Comparison of ENCODE assay signal across 1 cellular context in the genomic region with DNA sequence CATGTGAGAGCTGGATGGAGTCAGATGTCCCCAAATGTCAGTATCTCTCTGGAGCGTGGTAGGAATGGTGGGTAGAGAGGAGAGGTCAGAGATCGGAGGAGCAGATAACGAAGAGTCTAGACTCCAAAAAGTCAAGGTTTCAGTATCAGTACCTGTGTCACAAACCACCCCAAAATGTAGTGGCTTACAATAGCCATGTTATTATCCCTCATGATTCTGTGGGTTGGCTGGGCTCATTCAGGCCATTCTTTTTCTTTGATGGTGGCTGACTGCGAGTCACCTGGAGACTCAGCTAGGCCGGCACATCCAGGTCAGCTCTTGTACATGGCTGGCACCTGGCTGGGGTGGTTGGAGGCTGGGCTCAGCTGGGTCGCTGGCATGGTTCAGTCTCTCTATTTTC.
TF ChIP-seq lines count a peak whose summit lies in the region.

No MANE protein-coding gene starts in this region.

TF ChIP-seq in GM12878, 131 proteins besides CTCF, POLR2A, EP300 and RAD21 (continues in another document):
- TF ChIP-seq HDAC6 (IDR thresholded peaks at IDR 0.05; ENCODE audit: unreplicated experiment) (no peak), STAT1 (conservative IDR thresholded peaks at IDR 0.05) (no peak), TCF12 (IDR thresholded peaks at IDR 0.05; ENCODE audit: low read depth, low read length) (0 out of 2 replicates have a peak, but pooled peaks have one; percentile 40), SIX5 (IDR thresholded peaks at IDR 0.05; ENCODE audit: low read depth, low read length, severe bottlenecking) (no peak), SUZ12 (IDR thresholded peaks at IDR 0.05; ENCODE audit: unreplicated experiment) (no peak), MTA3 (IDR thresholded peaks at IDR 0.05; ENCODE audit: borderline replicate concordance, low read length) (no peak), BRCA1 (IDR thresholded peaks at IDR 0.05; ENCODE audit: low read depth, low read length) (no peak), JUND (IDR thresholded peaks at IDR 0.05; ENCODE audit: low read depth, low read length) (no peak), ASH2L (IDR thresholded peaks at IDR 0.05; ENCODE audit: borderline replicate concordance, low read depth) (no peak), PAX8 (IDR thresholded peaks at IDR 0.05) (no peak), GABPA (IDR thresholded peaks at IDR 0.05; ENCODE audit: low read depth) (no peak), TARDBP (IDR thresholded peaks at IDR 0.05; ENCODE audit: borderline replicate concordance) (no peak), TCF3 (IDR thresholded peaks at IDR 0.05; ENCODE audit: borderline replicate concordance, insufficient read depth, low read depth, low read length) (no peak), YY1 (IDR thresholded peaks at IDR 0.05; ENCODE audit: low read depth, low read length) (peak; percentile 61; the same call in 1 of the 2 replicates), SMC3 (IDR thresholded peaks at IDR 0.05; ENCODE audit: borderline replicate concordance, low read length) (no peak), POLR2AphosphoS2 (IDR thresholded peaks at IDR 0.05; ENCODE audit: low read depth, low read length) (no peak), SMAD1 (IDR thresholded peaks at IDR 0.05; ENCODE audit: low read depth, partially characterized antibody) (no peak)
- TF ChIP-seq, protein P1, sequence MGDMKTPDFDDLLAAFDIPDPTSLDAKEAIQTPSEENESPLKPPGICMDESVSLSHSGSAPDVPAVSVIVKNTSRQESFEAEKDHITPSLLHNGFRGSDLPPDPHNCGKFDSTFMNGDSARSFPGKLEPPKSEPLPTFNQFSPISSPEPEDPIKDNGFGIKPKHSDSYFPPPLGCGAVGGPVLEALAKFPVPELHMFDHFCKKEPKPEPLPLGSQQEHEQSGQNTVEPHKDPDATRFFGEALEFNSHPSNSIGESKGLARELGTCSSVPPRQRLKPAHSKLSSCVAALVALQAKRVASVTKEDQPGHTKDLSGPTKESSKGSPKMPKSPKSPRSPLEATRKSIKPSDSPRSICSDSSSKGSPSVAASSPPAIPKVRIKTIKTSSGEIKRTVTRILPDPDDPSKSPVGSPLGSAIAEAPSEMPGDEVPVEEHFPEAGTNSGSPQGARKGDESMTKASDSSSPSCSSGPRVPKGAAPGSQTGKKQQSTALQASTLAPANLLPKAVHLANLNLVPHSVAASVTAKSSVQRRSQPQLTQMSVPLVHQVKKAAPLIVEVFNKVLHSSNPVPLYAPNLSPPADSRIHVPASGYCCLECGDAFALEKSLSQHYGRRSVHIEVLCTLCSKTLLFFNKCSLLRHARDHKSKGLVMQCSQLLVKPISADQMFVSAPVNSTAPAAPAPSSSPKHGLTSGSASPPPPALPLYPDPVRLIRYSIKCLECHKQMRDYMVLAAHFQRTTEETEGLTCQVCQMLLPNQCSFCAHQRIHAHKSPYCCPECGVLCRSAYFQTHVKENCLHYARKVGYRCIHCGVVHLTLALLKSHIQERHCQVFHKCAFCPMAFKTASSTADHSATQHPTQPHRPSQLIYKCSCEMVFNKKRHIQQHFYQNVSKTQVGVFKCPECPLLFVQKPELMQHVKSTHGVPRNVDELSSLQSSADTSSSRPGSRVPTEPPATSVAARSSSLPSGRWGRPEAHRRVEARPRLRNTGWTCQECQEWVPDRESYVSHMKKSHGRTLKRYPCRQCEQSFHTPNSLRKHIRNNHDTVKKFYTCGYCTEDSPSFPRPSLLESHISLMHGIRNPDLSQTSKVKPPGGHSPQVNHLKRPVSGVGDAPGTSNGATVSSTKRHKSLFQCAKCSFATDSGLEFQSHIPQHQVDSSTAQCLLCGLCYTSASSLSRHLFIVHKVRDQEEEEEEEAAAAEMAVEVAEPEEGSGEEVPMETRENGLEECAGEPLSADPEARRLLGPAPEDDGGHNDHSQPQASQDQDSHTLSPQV (IDR thresholded peaks at IDR 0.05) = no peak
- TF ChIP-seq, protein P2, sequence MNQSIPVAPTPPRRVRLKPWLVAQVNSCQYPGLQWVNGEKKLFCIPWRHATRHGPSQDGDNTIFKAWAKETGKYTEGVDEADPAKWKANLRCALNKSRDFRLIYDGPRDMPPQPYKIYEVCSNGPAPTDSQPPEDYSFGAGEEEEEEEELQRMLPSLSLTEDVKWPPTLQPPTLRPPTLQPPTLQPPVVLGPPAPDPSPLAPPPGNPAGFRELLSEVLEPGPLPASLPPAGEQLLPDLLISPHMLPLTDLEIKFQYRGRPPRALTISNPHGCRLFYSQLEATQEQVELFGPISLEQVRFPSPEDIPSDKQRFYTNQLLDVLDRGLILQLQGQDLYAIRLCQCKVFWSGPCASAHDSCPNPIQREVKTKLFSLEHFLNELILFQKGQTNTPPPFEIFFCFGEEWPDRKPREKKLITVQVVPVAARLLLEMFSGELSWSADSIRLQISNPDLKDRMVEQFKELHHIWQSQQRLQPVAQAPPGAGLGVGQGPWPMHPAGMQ (IDR thresholded peaks at IDR 0.05; ENCODE audit: borderline replicate concordance) = no peak
- TF ChIP-seq, protein P3, sequence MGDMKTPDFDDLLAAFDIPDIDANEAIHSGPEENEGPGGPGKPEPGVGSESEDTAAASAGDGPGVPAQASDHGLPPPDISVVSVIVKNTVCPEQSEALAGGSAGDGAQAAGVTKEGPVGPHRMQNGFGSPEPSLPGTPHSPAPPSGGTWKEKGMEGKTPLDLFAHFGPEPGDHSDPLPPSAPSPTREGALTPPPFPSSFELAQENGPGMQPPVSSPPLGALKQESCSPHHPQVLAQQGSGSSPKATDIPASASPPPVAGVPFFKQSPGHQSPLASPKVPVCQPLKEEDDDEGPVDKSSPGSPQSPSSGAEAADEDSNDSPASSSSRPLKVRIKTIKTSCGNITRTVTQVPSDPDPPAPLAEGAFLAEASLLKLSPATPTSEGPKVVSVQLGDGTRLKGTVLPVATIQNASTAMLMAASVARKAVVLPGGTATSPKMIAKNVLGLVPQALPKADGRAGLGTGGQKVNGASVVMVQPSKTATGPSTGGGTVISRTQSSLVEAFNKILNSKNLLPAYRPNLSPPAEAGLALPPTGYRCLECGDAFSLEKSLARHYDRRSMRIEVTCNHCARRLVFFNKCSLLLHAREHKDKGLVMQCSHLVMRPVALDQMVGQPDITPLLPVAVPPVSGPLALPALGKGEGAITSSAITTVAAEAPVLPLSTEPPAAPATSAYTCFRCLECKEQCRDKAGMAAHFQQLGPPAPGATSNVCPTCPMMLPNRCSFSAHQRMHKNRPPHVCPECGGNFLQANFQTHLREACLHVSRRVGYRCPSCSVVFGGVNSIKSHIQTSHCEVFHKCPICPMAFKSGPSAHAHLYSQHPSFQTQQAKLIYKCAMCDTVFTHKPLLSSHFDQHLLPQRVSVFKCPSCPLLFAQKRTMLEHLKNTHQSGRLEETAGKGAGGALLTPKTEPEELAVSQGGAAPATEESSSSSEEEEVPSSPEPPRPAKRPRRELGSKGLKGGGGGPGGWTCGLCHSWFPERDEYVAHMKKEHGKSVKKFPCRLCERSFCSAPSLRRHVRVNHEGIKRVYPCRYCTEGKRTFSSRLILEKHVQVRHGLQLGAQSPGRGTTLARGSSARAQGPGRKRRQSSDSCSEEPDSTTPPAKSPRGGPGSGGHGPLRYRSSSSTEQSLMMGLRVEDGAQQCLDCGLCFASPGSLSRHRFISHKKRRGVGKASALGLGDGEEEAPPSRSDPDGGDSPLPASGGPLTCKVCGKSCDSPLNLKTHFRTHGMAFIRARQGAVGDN (IDR thresholded peaks at IDR 0.05) = peak; percentile 17
- TF ChIP-seq, protein P4, sequence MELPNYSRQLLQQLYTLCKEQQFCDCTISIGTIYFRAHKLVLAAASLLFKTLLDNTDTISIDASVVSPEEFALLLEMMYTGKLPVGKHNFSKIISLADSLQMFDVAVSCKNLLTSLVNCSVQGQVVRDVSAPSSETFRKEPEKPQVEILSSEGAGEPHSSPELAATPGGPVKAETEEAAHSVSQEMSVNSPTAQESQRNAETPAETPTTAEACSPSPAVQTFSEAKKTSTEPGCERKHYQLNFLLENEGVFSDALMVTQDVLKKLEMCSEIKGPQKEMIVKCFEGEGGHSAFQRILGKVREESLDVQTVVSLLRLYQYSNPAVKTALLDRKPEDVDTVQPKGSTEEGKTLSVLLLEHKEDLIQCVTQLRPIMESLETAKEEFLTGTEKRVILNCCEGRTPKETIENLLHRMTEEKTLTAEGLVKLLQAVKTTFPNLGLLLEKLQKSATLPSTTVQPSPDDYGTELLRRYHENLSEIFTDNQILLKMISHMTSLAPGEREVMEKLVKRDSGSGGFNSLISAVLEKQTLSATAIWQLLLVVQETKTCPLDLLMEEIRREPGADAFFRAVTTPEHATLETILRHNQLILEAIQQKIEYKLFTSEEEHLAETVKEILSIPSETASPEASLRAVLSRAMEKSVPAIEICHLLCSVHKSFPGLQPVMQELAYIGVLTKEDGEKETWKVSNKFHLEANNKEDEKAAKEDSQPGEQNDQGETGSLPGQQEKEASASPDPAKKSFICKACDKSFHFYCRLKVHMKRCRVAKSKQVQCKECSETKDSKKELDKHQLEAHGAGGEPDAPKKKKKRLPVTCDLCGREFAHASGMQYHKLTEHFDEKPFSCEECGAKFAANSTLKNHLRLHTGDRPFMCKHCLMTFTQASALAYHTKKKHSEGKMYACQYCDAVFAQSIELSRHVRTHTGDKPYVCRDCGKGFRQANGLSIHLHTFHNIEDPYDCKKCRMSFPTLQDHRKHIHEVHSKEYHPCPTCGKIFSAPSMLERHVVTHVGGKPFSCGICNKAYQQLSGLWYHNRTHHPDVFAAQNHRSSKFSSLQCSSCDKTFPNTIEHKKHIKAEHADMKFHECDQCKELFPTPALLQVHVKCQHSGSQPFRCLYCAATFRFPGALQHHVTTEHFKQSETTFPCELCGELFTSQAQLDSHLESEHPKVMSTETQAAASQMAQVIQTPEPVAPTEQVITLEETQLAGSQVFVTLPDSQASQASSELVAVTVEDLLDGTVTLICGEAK (IDR thresholded peaks at IDR 0.05; ENCODE audit: borderline replicate concordance) = peak; percentile 7; the same call in 1 of the 2 replicates
- TF ChIP-seq, protein P5, sequence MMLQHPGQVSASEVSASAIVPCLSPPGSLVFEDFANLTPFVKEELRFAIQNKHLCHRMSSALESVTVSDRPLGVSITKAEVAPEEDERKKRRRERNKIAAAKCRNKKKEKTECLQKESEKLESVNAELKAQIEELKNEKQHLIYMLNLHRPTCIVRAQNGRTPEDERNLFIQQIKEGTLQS (IDR thresholded peaks at IDR 0.05; ENCODE audit: borderline replicate concordance, extremely low read depth, low read depth, low read length) = no peak
- TF ChIP-seq, protein P6, sequence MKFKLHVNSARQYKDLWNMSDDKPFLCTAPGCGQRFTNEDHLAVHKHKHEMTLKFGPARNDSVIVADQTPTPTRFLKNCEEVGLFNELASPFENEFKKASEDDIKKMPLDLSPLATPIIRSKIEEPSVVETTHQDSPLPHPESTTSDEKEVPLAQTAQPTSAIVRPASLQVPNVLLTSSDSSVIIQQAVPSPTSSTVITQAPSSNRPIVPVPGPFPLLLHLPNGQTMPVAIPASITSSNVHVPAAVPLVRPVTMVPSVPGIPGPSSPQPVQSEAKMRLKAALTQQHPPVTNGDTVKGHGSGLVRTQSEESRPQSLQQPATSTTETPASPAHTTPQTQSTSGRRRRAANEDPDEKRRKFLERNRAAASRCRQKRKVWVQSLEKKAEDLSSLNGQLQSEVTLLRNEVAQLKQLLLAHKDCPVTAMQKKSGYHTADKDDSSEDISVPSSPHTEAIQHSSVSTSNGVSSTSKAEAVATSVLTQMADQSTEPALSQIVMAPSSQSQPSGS (IDR thresholded peaks at IDR 0.05; ENCODE audit: low read length) = 0 out of 2 replicates have a peak, but pooled peaks have one; percentile 5
- TF ChIP-seq, protein P7, sequence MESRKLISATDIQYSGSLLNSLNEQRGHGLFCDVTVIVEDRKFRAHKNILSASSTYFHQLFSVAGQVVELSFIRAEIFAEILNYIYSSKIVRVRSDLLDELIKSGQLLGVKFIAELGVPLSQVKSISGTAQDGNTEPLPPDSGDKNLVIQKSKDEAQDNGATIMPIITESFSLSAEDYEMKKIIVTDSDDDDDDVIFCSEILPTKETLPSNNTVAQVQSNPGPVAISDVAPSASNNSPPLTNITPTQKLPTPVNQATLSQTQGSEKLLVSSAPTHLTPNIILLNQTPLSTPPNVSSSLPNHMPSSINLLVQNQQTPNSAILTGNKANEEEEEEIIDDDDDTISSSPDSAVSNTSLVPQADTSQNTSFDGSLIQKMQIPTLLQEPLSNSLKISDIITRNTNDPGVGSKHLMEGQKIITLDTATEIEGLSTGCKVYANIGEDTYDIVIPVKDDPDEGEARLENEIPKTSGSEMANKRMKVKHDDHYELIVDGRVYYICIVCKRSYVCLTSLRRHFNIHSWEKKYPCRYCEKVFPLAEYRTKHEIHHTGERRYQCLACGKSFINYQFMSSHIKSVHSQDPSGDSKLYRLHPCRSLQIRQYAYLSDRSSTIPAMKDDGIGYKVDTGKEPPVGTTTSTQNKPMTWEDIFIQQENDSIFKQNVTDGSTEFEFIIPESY (IDR thresholded peaks at IDR 0.05) = no peak
- TF ChIP-seq, protein P8, sequence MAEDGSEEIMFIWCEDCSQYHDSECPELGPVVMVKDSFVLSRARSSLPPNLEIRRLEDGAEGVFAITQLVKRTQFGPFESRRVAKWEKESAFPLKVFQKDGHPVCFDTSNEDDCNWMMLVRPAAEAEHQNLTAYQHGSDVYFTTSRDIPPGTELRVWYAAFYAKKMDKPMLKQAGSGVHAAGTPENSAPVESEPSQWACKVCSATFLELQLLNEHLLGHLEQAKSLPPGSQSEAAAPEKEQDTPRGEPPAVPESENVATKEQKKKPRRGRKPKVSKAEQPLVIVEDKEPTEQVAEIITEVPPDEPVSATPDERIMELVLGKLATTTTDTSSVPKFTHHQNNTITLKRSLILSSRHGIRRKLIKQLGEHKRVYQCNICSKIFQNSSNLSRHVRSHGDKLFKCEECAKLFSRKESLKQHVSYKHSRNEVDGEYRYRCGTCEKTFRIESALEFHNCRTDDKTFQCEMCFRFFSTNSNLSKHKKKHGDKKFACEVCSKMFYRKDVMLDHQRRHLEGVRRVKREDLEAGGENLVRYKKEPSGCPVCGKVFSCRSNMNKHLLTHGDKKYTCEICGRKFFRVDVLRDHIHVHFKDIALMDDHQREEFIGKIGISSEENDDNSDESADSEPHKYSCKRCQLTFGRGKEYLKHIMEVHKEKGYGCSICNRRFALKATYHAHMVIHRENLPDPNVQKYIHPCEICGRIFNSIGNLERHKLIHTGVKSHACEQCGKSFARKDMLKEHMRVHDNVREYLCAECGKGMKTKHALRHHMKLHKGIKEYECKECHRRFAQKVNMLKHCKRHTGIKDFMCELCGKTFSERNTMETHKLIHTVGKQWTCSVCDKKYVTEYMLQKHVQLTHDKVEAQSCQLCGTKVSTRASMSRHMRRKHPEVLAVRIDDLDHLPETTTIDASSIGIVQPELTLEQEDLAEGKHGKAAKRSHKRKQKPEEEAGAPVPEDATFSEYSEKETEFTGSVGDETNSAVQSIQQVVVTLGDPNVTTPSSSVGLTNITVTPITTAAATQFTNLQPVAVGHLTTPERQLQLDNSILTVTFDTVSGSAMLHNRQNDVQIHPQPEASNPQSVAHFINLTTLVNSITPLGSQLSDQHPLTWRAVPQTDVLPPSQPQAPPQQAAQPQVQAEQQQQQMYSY (CRISPR knock-in tag; IDR thresholded peaks at IDR 0.05) = no peak
- TF ChIP-seq, protein P9, sequence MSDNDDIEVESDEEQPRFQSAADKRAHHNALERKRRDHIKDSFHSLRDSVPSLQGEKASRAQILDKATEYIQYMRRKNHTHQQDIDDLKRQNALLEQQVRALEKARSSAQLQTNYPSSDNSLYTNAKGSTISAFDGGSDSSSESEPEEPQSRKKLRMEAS (IDR thresholded peaks at IDR 0.05; ENCODE audit: low read depth, low read length) = no peak
- TF ChIP-seq, protein P10, sequence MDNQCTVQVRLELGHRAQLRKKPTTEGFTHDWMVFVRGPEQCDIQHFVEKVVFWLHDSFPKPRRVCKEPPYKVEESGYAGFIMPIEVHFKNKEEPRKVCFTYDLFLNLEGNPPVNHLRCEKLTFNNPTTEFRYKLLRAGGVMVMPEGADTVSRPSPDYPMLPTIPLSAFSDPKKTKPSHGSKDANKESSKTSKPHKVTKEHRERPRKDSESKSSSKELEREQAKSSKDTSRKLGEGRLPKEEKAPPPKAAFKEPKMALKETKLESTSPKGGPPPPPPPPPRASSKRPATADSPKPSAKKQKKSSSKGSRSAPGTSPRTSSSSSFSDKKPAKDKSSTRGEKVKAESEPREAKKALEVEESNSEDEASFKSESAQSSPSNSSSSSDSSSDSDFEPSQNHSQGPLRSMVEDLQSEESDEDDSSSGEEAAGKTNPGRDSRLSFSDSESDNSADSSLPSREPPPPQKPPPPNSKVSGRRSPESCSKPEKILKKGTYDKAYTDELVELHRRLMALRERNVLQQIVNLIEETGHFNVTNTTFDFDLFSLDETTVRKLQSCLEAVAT (IDR thresholded peaks at IDR 0.05) = no peak
